In genomic region chr2:200590090-200590489, GRCh38 we compare ENCODE assay signal across 22 cellular contexts. TPM values are rescaled to one million over a fixed set of nuclear protein-coding genes. Genes with fewer than 3 reads are reported as not detected.
DNase-seq lines count a peak whose midpoint lies in the region; ATAC-seq and TF ChIP-seq lines count a peak whose summit lies in the region.
"Had no signal": no experiment of that assay in that cellular context is flagged by ENCODE, and none has a peak within 500 bp of the region (broad histone marks: within the 10 kb centered on the region; RNA-seq: fewer than 3 reads in every experiment).

No MANE protein-coding gene starts in this region.

- intact Hi-C loops in Right ventricle myocardium inferior (cut with DNase I) (no loop called here), cardiac septum (cut with DNase I) (no loop called here), posterior vena cava (cut with DNase I) (no loop called here), uterus (cut with DNase I; ENCODE audit: low total_unique reads) (no loop called here)

- H3K9me3 ChIP-seq in gastroesophageal sphincter, result no peaks in the 10 kb centered on the region
- H3K9me3 ChIP-seq in uterus, result no peaks in the 10 kb centered on the region
- no peaks in the 10 kb centered on the region for H3K9me3 ChIP-seq in endodermal cell (ENCODE audit: control insufficient read depth, low read length)

- TF ChIP-seq POLR2A in gastroesophageal sphincter (IDR thresholded peaks at IDR 0.05) (peak in 1 of 2 donors; percentile 10), uterus (IDR thresholded peaks at IDR 0.05) (no peak)

- H3K27ac ChIP-seq in gastroesophageal sphincter, result peak overlapping the region in 3 of 4 donors; percentile 49 to 71 (median 56)
- H3K27ac ChIP-seq in uterus, result no peak overlapping the region
- H3K27ac ChIP-seq in endodermal cell (ENCODE audit: low read depth, low read length), result no peak overlapping the region
- H3K27ac ChIP-seq: brain microvascular endothelial cell had no signal

- peaks cover 0 to 8% of the 10 kb centered on the region in 2 donors for H3K36me3 ChIP-seq in gastroesophageal sphincter
- no peaks in the 10 kb centered on the region for H3K36me3 ChIP-seq in uterus
- H3K36me3 ChIP-seq in endodermal cell (ENCODE audit: control insufficient read depth, insufficient read depth, low read length), result no peaks in the 10 kb centered on the region
- H3K36me3 ChIP-seq: brain microvascular endothelial cell had no signal

- H3K4me3 ChIP-seq in gastroesophageal sphincter, result peak overlapping the region in 1 of 2 donors; percentile 6
- H3K4me3 ChIP-seq in uterus, result no peak overlapping the region
- H3K4me3 ChIP-seq in endodermal cell (ENCODE audit: low read length), result no peak overlapping the region

- no peaks in the 10 kb centered on the region for H3K9me3 Mint-ChIP-seq in endodermal cell
- no peaks in the 10 kb centered on the region for H3K9me3 Mint-ChIP-seq in activated naive CD8-positive, alpha-beta T cell treated with anti-CD3 and anti-CD28 coated beads, Interleukin-2, amount 50 U/mL, for 24 hours
- H3K9me3 Mint-ChIP-seq: activated naive CD4-positive, alpha-beta T cell treated with anti-CD3 and anti-CD28 coated beads for 36 hours; memory B cell; nephron progenitor cell had no signal

- no peak overlapping the region for H3K27ac Mint-ChIP-seq in endodermal cell
- no peak overlapping the region for H3K27ac Mint-ChIP-seq in activated naive CD8-positive, alpha-beta T cell treated with anti-CD3 and anti-CD28 coated beads, Interleukin-2, amount 50 U/mL, for 24 hours
- H3K27ac Mint-ChIP-seq: activated CD4-positive, alpha-beta T cell treated with anti-CD3 and anti-CD28 coated beads for 36 hours; activated naive CD4-positive, alpha-beta T cell treated with anti-CD3 and anti-CD28 coated beads for 36 hours; memory B cell; nephron progenitor cell had no signal

- H3K4me3 Mint-ChIP-seq in endodermal cell, result no peak overlapping the region
- H3K4me3 Mint-ChIP-seq in activated naive CD8-positive, alpha-beta T cell treated with anti-CD3 and anti-CD28 coated beads, Interleukin-2, amount 50 U/mL, for 24 hours, result no peak overlapping the region
- H3K4me3 Mint-ChIP-seq: activated CD4-positive, alpha-beta T cell treated with anti-CD3 and anti-CD28 coated beads for 36 hours; activated naive CD4-positive, alpha-beta T cell treated with anti-CD3 and anti-CD28 coated beads for 36 hours; memory B cell; nephron progenitor cell had no signal

- no peak for DNase-seq in Right ventricle myocardium inferior (ENCODE audit: missing footprints)
- no peak for DNase-seq in cardiac septum (ENCODE audit: low spot score)
- DNase-seq in posterior vena cava (ENCODE audit: low spot score), result peak; percentile 86
- peak; percentile 43 to 51 for DNase-seq in uterus
- DNase-seq in NCI-H128 (lab: John Stamatoyannopoulos, UW; ENCODE audit: unreplicated experiment), result no peak
- no peak for DNase-seq in endodermal cell
- DNase-seq in activated naive CD8-positive, alpha-beta T cell treated with anti-CD3 and anti-CD28 coated beads, Interleukin-2, amount 50 U/mL, for 24 hours, result no peak
- DNase-seq: 8988T; activated CD4-positive, alpha-beta T cell treated with anti-CD3 and anti-CD28 coated beads for 36 hours; activated CD8-positive, alpha-beta memory T cell treated with anti-CD3 and anti-CD28 coated beads, Interleukin-2, amount 50 U/mL, for 4 hours; activated naive CD4-positive, alpha-beta T cell treated with anti-CD3 and anti-CD28 coated beads for 36 hours; brain microvascular endothelial cell; CD4-positive, CD25-positive, alpha-beta regulatory T cell; DMS53; effector CD8-positive, alpha-beta T cell; NCI-H1694 treated with DMSO at 0.1 percent for 48 hours; NCI-H510A; nephron progenitor cell; stimulated activated CD4-positive, alpha-beta T cell treated with anti-CD3 and anti-CD28 coated beads, Interleukin-4, amount 100 ng/mL, for 1 hour; T-helper 9 cell had no signal

- no peak for TF ChIP-seq EP300 in gastroesophageal sphincter (IDR thresholded peaks at IDR 0.05)

- H3K4me1 Mint-ChIP-seq in endodermal cell, result peaks cover 7% of the 10 kb centered on the region
- peaks cover 6% of the 10 kb centered on the region for H3K4me1 Mint-ChIP-seq in activated naive CD8-positive, alpha-beta T cell treated with anti-CD3 and anti-CD28 coated beads, Interleukin-2, amount 50 U/mL, for 24 hours

- H3K9ac ChIP-seq in endodermal cell (ENCODE audit: extremely low read depth, low read length, poor library complexity, severe bottlenecking), result no peak overlapping the region

- H3K27me3 Mint-ChIP-seq in endodermal cell (ENCODE audit: insufficient read depth), result peaks cover 45% of the 10 kb centered on the region
- H3K27me3 Mint-ChIP-seq in activated naive CD8-positive, alpha-beta T cell treated with anti-CD3 and anti-CD28 coated beads, Interleukin-2, amount 50 U/mL, for 24 hours, result peaks cover 7% of the 10 kb centered on the region

- H3K36me3 Mint-ChIP-seq in endodermal cell (ENCODE audit: low read depth), result no peaks in the 10 kb centered on the region
- no peaks in the 10 kb centered on the region for H3K36me3 Mint-ChIP-seq in activated naive CD8-positive, alpha-beta T cell treated with anti-CD3 and anti-CD28 coated beads, Interleukin-2, amount 50 U/mL, for 24 hours (ENCODE audit: low read depth)
- H3K36me3 Mint-ChIP-seq: CD4-positive, CD25-positive, alpha-beta regulatory T cell; memory B cell had no signal

- H3K4me1 ChIP-seq in gastroesophageal sphincter, result peaks cover 0 to 21% (median 0%) of the 10 kb centered on the region in 3 donors
- peaks cover 0 to 4% of the 10 kb centered on the region in 2 donors for H3K4me1 ChIP-seq in uterus
- no peaks in the 10 kb centered on the region for H3K4me1 ChIP-seq in endodermal cell (ENCODE audit: control insufficient read depth, insufficient read depth, low read length)

- ATAC-seq in Right ventricle myocardium inferior (peak; percentile 69), gastroesophageal sphincter (peak; percentile 77)
- no peak for ATAC-seq in activated naive CD8-positive, alpha-beta T cell treated with anti-CD3 and anti-CD28 coated beads, Interleukin-2, amount 50 U/mL, for 24 hours
- ATAC-seq: activated CD4-positive, alpha-beta T cell treated with anti-CD3 and anti-CD28 coated beads for 36 hours had no signal

- TF ChIP-seq CTCF in gastroesophageal sphincter (IDR thresholded peaks at IDR 0.05), result no peak
- no peak for TF ChIP-seq CTCF in uterus (IDR thresholded peaks at IDR 0.05)
- TF ChIP-seq CTCF in endodermal cell (conservative IDR thresholded peaks at IDR 0.05), result no peak

- H3K27me3 ChIP-seq in gastroesophageal sphincter (no peaks in the 10 kb centered on the region), uterus (no peaks in the 10 kb centered on the region), endodermal cell (ENCODE audit: control insufficient read depth, insufficient read depth, low read length, poor library complexity, severe bottlenecking) (peaks cover 10% of the 10 kb centered on the region)
- H3K27me3 ChIP-seq: brain microvascular endothelial cell had no signal

RNA-seq across cellular contexts. Expression of gene AOX1, which starts 4.3 kb away (rescaled TPM):
- 7.5 TPM for total RNA-seq in Right ventricle myocardium inferior
- 1.5 TPM for total RNA-seq in cardiac septum
- 100 to 1,000 TPM in 2 of 4 donors, 10 to 100 TPM in 2; 36.7 to 125 (median 85.6) TPM for total RNA-seq in gastroesophageal sphincter
- total RNA-seq in posterior vena cava, result 100 to 1,000 TPM; 212 to 333 TPM
- total RNA-seq in uterus, result 10 to 100 TPM; 13.8 to 52.6 (median 33.8) TPM
- 10 to 100 TPM in 1 of 2 donors, 1 to 10 TPM in 1; 8.8 to 15.5 TPM for total RNA-seq in endodermal cell
- polyA plus RNA-seq in endodermal cell (2013, experiment 1 of 2), result 1.6 TPM
- 1.4 TPM for polyA plus RNA-seq in endodermal cell (2013, experiment 2 of 2)
- total RNA-seq: CD4-positive, CD25-positive, alpha-beta regulatory T cell had no signal
- polyA plus RNA-seq: CD4-positive, CD25-positive, alpha-beta regulatory T cell had no signal

Comparison
In these comparisons a context has a peak if more than half of its experiments do, and no peak if none do; other contexts are left out.
1. DNase-seq: peak in posterior vena cava (single experiment) and uterus (2 of 2); none in Right ventricle myocardium inferior (single experiment), cardiac septum (single experiment), NCI-H128 (single experiment), endodermal cell (single experiment) and activated naive CD8-positive, alpha-beta T cell treated with anti-CD3 and anti-CD28 coated beads, Interleukin-2, amount 50 U/mL, for 24 hours (single experiment).
2. H3K27ac ChIP-seq: peak in gastroesophageal sphincter (3 of 4); none in uterus (0 of 2) and endodermal cell (single experiment).